15 cellular contexts compared by ENCODE assay signal in genomic region chr2:216507220-216508143, GRCh38. TPM values are rescaled to one million over a fixed set of nuclear protein-coding genes. Genes with fewer than 3 reads are reported as not detected.
DNase-seq lines count a peak whose midpoint lies in the region; ATAC-seq and TF ChIP-seq lines count a peak whose summit lies in the region.
"Had no signal": no experiment of that assay in that cellular context is flagged by ENCODE, and none has a peak within 500 bp of the region (broad histone marks: within the 10 kb centered on the region; RNA-seq: fewer than 3 reads in every experiment).

No MANE protein-coding gene starts in this region.

- peak overlapping the region; percentile 4 for H3K27ac Mint-ChIP-seq in activated CD8-positive, alpha-beta T cell treated with anti-CD3 and anti-CD28 coated beads for 36 hours
- no peak overlapping the region for H3K27ac Mint-ChIP-seq in activated CD8-positive, alpha-beta T cell treated with anti-CD3 and anti-CD28 coated beads, Interleukin-2, amount 10 ng/mL, durations not matched to agents 7 days and 5 days
- peak overlapping the region in 2 of 3 experiments; percentile 3 to 61; a peak in 2 of 7 replicates for H3K27ac Mint-ChIP-seq in H9
- peak overlapping the region; percentile 14 for H3K27ac Mint-ChIP-seq in WTC11
- peak overlapping the region; percentile 30 for H3K27ac Mint-ChIP-seq in progenitor cell of endocrine pancreas
- no peak overlapping the region for H3K27ac Mint-ChIP-seq in stimulated activated effector memory CD8-positive, alpha-beta T cell treated with anti-CD3 and anti-CD28 coated beads, Interleukin-12 subunit alpha, Interleukin-12 subunit beta, amount 100 ng/mL, for 72 hours

- no peaks in the 10 kb centered on the region for H4K20me1 ChIP-seq in H9 (ENCODE audit: control insufficient read depth, insufficient read depth, insufficient read length)

- no peak overlapping the region for H2BK12ac ChIP-seq in H9 (ENCODE audit: insufficient read length, low read depth, low read length)

- no peaks in the 10 kb centered on the region for H3K79me2 ChIP-seq in H9 (ENCODE audit: insufficient read depth, low read length)

- no peak overlapping the region for H3K23ac ChIP-seq in H9 (ENCODE audit: insufficient read length, low read depth, low read length)

- no peaks in the 10 kb centered on the region for H3K27me3 ChIP-seq in H9 (ENCODE audit: insufficient read depth, low read length)
- H3K27me3 ChIP-seq: tibial artery had no signal

- no peak overlapping the region for H3K9ac ChIP-seq in H9 (ENCODE audit: extremely low read depth, insufficient read length, low read length)

- no peaks in the 10 kb centered on the region for H3K79me1 ChIP-seq in H9 (ENCODE audit: insufficient read depth, low read depth, low read length, poor library complexity, severe bottlenecking)

- no peak for DNase-seq in activated CD8-positive, alpha-beta T cell treated with anti-CD3 and anti-CD28 coated beads for 36 hours
- DNase-seq in activated CD8-positive, alpha-beta T cell treated with anti-CD3 and anti-CD28 coated beads, Interleukin-2, amount 10 ng/mL, durations not matched to agents 7 days and 5 days: no peak
- DNase-seq in H9 (no peak), WTC11 (ENCODE audit: low spot score) (no peak), progenitor cell of endocrine pancreas (ENCODE audit: low spot score, unreplicated experiment) (no peak), SW 1271 (lab: John Stamatoyannopoulos, UW) (no peak)
- no peak for DNase-seq in stimulated activated effector memory CD8-positive, alpha-beta T cell treated with anti-CD3 and anti-CD28 coated beads, Interleukin-12 subunit alpha, Interleukin-12 subunit beta, amount 100 ng/mL, for 72 hours (ENCODE audit: low spot score in 2 of 2)
- DNase-seq: amniotic stem cell, NCI-H1930, NCI-H774, nucleus accumbens, tibial artery had no signal

- H2AK5ac ChIP-seq in H9 (ENCODE audit: insufficient read length, low read length): no peak overlapping the region

- no peaks in the 10 kb centered on the region for H3K23me2 ChIP-seq in H9 (ENCODE audit: insufficient read length, low read depth, low read length, poor library complexity, severe bottlenecking)

- no peaks in the 10 kb centered on the region for H3K4me1 ChIP-seq in H9 (ENCODE audit: insufficient read depth, low read length)

- POLR2A ChIA-PET in activated CD8-positive, alpha-beta T cell treated with anti-CD3 and anti-CD28 coated beads for 36 hours (lab: Charles Lee): interaction anchor here (0.7 to 2.7 kb wide), 10 partner anchors 9 to 749 kb away, joined by 3 to 16 read pairs (median 3); partner anchors contain the start of gene RPL37A
- POLR2A ChIA-PET in activated CD8-positive, alpha-beta T cell treated with anti-CD3 and anti-CD28 coated beads, Interleukin-2, amount 10 ng/mL, durations not matched to agents 7 days and 5 days (lab: Charles Lee): interaction anchor here (2.2 kb wide), 1 partner anchor 9 kb away, joined by 14 read pairs; the partner anchor contains the start of gene RPL37A
- POLR2A ChIA-PET in WTC11 (lab: Charles Lee): interaction anchor here (0.8 to 1.4 kb wide), 7 partner anchors 9 to 312 kb away, joined by 3 to 7 read pairs (median 4); partner anchors contain the start of genes IGFBP2 and RPL37A

- no peak for ATAC-seq in activated CD8-positive, alpha-beta T cell treated with anti-CD3 and anti-CD28 coated beads for 36 hours
- ATAC-seq in activated CD8-positive, alpha-beta T cell treated with anti-CD3 and anti-CD28 coated beads, Interleukin-2, amount 10 ng/mL, durations not matched to agents 7 days and 5 days: no peak
- ATAC-seq in WTC11: peak; percentile 10
- ATAC-seq in stimulated activated effector memory CD8-positive, alpha-beta T cell treated with anti-CD3 and anti-CD28 coated beads, Interleukin-12 subunit alpha, Interleukin-12 subunit beta, amount 100 ng/mL, for 72 hours: no peak
- ATAC-seq in GM18907 (IDR thresholded peaks at IDR 0.05; ENCODE audit: unreplicated experiment): no peak

- intact Hi-C loops in activated CD8-positive, alpha-beta T cell treated with anti-CD3 and anti-CD28 coated beads for 36 hours (cut with micrococcal nuclease): no loop called here

- H3K9me3 ChIP-seq in H9 (ENCODE audit: control insufficient read depth, low read depth, low read length): no peaks in the 10 kb centered on the region
- H3K9me3 ChIP-seq: tibial artery had no signal

- no peak overlapping the region for H4K91ac ChIP-seq in H9 (ENCODE audit: insufficient read length, low read depth, low read length)

- H3K9me3 Mint-ChIP-seq in activated CD8-positive, alpha-beta T cell treated with anti-CD3 and anti-CD28 coated beads for 36 hours: no peaks in the 10 kb centered on the region
- H3K9me3 Mint-ChIP-seq in activated CD8-positive, alpha-beta T cell treated with anti-CD3 and anti-CD28 coated beads, Interleukin-2, amount 10 ng/mL, durations not matched to agents 7 days and 5 days (ENCODE audit: insufficient read depth): no peaks in the 10 kb centered on the region
- H3K9me3 Mint-ChIP-seq in H9 (no peaks in the 10 kb centered on the region), WTC11 (no peaks in the 10 kb centered on the region), progenitor cell of endocrine pancreas (ENCODE audit: low read depth) (no peaks in the 10 kb centered on the region)
- H3K9me3 Mint-ChIP-seq in stimulated activated effector memory CD8-positive, alpha-beta T cell treated with anti-CD3 and anti-CD28 coated beads, Interleukin-12 subunit alpha, Interleukin-12 subunit beta, amount 100 ng/mL, for 72 hours: no peaks in the 10 kb centered on the region
- H3K9me3 Mint-ChIP-seq: memory B cell had no signal

- H3K27me3 Mint-ChIP-seq in activated CD8-positive, alpha-beta T cell treated with anti-CD3 and anti-CD28 coated beads for 36 hours: no peaks in the 10 kb centered on the region
- no peaks in the 10 kb centered on the region for H3K27me3 Mint-ChIP-seq in activated CD8-positive, alpha-beta T cell treated with anti-CD3 and anti-CD28 coated beads, Interleukin-2, amount 10 ng/mL, durations not matched to agents 7 days and 5 days (ENCODE audit: low read depth)
- H3K27me3 Mint-ChIP-seq in H9 (ENCODE audit: low read depth) (peaks cover 2% of the 10 kb centered on the region), WTC11 (ENCODE audit: low read depth) (no peaks in the 10 kb centered on the region), progenitor cell of endocrine pancreas (no peaks in the 10 kb centered on the region)
- H3K27me3 Mint-ChIP-seq: memory B cell had no signal

- H4K5ac ChIP-seq in H9 (ENCODE audit: insufficient read length, low read depth, low read length): no peak overlapping the region

- H2BK20ac ChIP-seq in H9 (ENCODE audit: low read depth, low read length, poor library complexity, severe bottlenecking): no peak overlapping the region

- WGBS in H9 (ENCODE audit: extremely low coverage, insufficient read length, low lambda C conversion rate): no CpG with 5 or more reads among the region's 5 CpGs

- H3K4ac ChIP-seq in H9 (ENCODE audit: low read depth, low read length): no peak overlapping the region

- H3K4me1 Mint-ChIP-seq in activated CD8-positive, alpha-beta T cell treated with anti-CD3 and anti-CD28 coated beads for 36 hours (ENCODE audit: low read depth): peaks cover 22% of the 10 kb centered on the region
- peaks cover 11% of the 10 kb centered on the region for H3K4me1 Mint-ChIP-seq in activated CD8-positive, alpha-beta T cell treated with anti-CD3 and anti-CD28 coated beads, Interleukin-2, amount 10 ng/mL, durations not matched to agents 7 days and 5 days (ENCODE audit: low read depth)
- H3K4me1 Mint-ChIP-seq in H9: peaks cover 12 to 15% of the 10 kb centered on the region in 2 experiments
- peaks cover 11% of the 10 kb centered on the region for H3K4me1 Mint-ChIP-seq in WTC11
- H3K4me1 Mint-ChIP-seq in progenitor cell of endocrine pancreas (ENCODE audit: low read depth): peaks cover 7% of the 10 kb centered on the region
- peaks cover 27% of the 10 kb centered on the region for H3K4me1 Mint-ChIP-seq in stimulated activated effector memory CD8-positive, alpha-beta T cell treated with anti-CD3 and anti-CD28 coated beads, Interleukin-12 subunit alpha, Interleukin-12 subunit beta, amount 100 ng/mL, for 72 hours

- no peak overlapping the region for H2AFZ ChIP-seq in H9 (ENCODE audit: low read length)

- no peak overlapping the region for H3T11ph ChIP-seq in H9 (ENCODE audit: low read length)

- no peak overlapping the region for H4K8ac ChIP-seq in H9 (replicated peaks; ENCODE audit: insufficient read length, low read depth, low read length)

- peaks cover 58% of the 10 kb centered on the region for H3K36me3 Mint-ChIP-seq in activated CD8-positive, alpha-beta T cell treated with anti-CD3 and anti-CD28 coated beads for 36 hours (ENCODE audit: low read depth)
- H3K36me3 Mint-ChIP-seq in activated CD8-positive, alpha-beta T cell treated with anti-CD3 and anti-CD28 coated beads, Interleukin-2, amount 10 ng/mL, durations not matched to agents 7 days and 5 days (ENCODE audit: low read depth): peaks cover 44% of the 10 kb centered on the region
- H3K36me3 Mint-ChIP-seq in H9 (ENCODE audit: insufficient read depth in 1 of 3, low read depth in 3 of 3) (peaks cover 45 to 55% (median 47%) of the 10 kb centered on the region in 3 experiments), WTC11 (peaks cover 46% of the 10 kb centered on the region), progenitor cell of endocrine pancreas (ENCODE audit: insufficient read depth) (peaks cover 22% of the 10 kb centered on the region)
- H3K36me3 Mint-ChIP-seq in stimulated activated effector memory CD8-positive, alpha-beta T cell treated with anti-CD3 and anti-CD28 coated beads, Interleukin-12 subunit alpha, Interleukin-12 subunit beta, amount 100 ng/mL, for 72 hours: peaks cover 73% of the 10 kb centered on the region

- H2BK15ac ChIP-seq in H9 (ENCODE audit: low read depth, low read length): no peak overlapping the region

- no peak overlapping the region for H3K27ac ChIP-seq in H9 (ENCODE audit: insufficient read length, low read depth, low read length)
- H3K27ac ChIP-seq: tibial artery, VCaP had no signal

- no peak overlapping the region for H3K4me3 Mint-ChIP-seq in activated CD8-positive, alpha-beta T cell treated with anti-CD3 and anti-CD28 coated beads for 36 hours
- no peak overlapping the region for H3K4me3 Mint-ChIP-seq in activated CD8-positive, alpha-beta T cell treated with anti-CD3 and anti-CD28 coated beads, Interleukin-2, amount 10 ng/mL, durations not matched to agents 7 days and 5 days
- H3K4me3 Mint-ChIP-seq in H9 (no peak overlapping the region), WTC11 (no peak overlapping the region), progenitor cell of endocrine pancreas (ENCODE audit: low read depth) (no peak overlapping the region)
- no peak overlapping the region for H3K4me3 Mint-ChIP-seq in stimulated activated effector memory CD8-positive, alpha-beta T cell treated with anti-CD3 and anti-CD28 coated beads, Interleukin-12 subunit alpha, Interleukin-12 subunit beta, amount 100 ng/mL, for 72 hours
- H3K4me3 Mint-ChIP-seq: memory B cell had no signal

- no peak overlapping the region for H2BK120ac ChIP-seq in H9 (ENCODE audit: low read depth, low read length, poor library complexity, severe bottlenecking)

- no peak overlapping the region for H3K18ac ChIP-seq in H9 (ENCODE audit: insufficient read length, low read depth, low read length)

- no peak for TF ChIP-seq CTCF in activated CD8-positive, alpha-beta T cell treated with anti-CD3 and anti-CD28 coated beads for 36 hours (IDR thresholded peaks at IDR 0.05)
- TF ChIP-seq CTCF in H9 (conservative IDR thresholded peaks at IDR 0.05) (no peak), WTC11 (IDR thresholded peaks at IDR 0.05) (no peak), progenitor cell of endocrine pancreas (IDR thresholded peaks at IDR 0.05; ENCODE audit: unreplicated experiment) (no peak)

- H3K4me2 ChIP-seq in H9 (ENCODE audit: insufficient read depth, insufficient read length, low read length): no peak overlapping the region

- H2BK5ac ChIP-seq in H9 (ENCODE audit: insufficient read length, low read length): no peak overlapping the region

- CTCF ChIA-PET in activated CD8-positive, alpha-beta T cell treated with anti-CD3 and anti-CD28 coated beads for 36 hours (lab: Charles Lee): interaction anchor here (0.8 to 5.3 kb wide), 7 partner anchors 9 to 183 kb away, joined by 3 to 40 read pairs (median 5); no protein-coding TSS in a partner anchor
- CTCF ChIA-PET in activated CD8-positive, alpha-beta T cell treated with anti-CD3 and anti-CD28 coated beads, Interleukin-2, amount 10 ng/mL, durations not matched to agents 7 days and 5 days (lab: Charles Lee): interaction anchor here (1.2 to 5.6 kb wide), 3 partner anchors 10 to 160 kb away, joined by 3 to 31 read pairs (median 4); no protein-coding TSS in a partner anchor
- CTCF ChIA-PET in WTC11 (lab: Charles Lee): interaction anchor here (0.6 to 1.9 kb wide), 5 partner anchors 9 to 159 kb away, joined by 3 to 8 read pairs (median 4); partner anchors contain the start of gene RPL37A

- no peak overlapping the region for H3K14ac ChIP-seq in H9 (ENCODE audit: insufficient read depth, low read length)

- H3K56ac ChIP-seq in H9 (ENCODE audit: insufficient read length, low read depth, low read length): no peak overlapping the region

RNA-seq across cellular contexts. Expression of gene RPL37A, which starts 8.8 kb away (rescaled TPM):
- 1,000 to 10,000 TPM; 4,110 to 4,316 TPM for total RNA-seq in activated CD8-positive, alpha-beta T cell treated with anti-CD3 and anti-CD28 coated beads for 36 hours
- total RNA-seq in activated CD8-positive, alpha-beta T cell treated with anti-CD3 and anti-CD28 coated beads, Interleukin-2, amount 10 ng/mL, durations not matched to agents 7 days and 5 days: 1,000 to 10,000 TPM; 2,232 to 2,277 TPM
- 3,719 and 3,769 TPM in 2 replicates for total RNA-seq in H9 (2021)
- total RNA-seq in WTC11 (2021): 3,135 to 3,488 TPM (median 3,463 TPM) in 3 replicates
- total RNA-seq in progenitor cell of endocrine pancreas: 2,606 and 2,721 TPM in 2 replicates

Comparison
In these comparisons a context has a peak if more than half of its experiments do, and no peak if none do; other contexts are left out.
1. H3K27ac Mint-ChIP-seq: peak in activated CD8-positive, alpha-beta T cell treated with anti-CD3 and anti-CD28 coated beads for 36 hours (single experiment), H9 (2 of 3), WTC11 (single experiment) and progenitor cell of endocrine pancreas (single experiment); none in activated CD8-positive, alpha-beta T cell treated with anti-CD3 and anti-CD28 coated beads, Interleukin-2, amount 10 ng/mL, durations not matched to agents 7 days and 5 days (single experiment) and stimulated activated effector memory CD8-positive, alpha-beta T cell treated with anti-CD3 and anti-CD28 coated beads, Interleukin-12 subunit alpha, Interleukin-12 subunit beta, amount 100 ng/mL, for 72 hours (single experiment).